8 cellular contexts compared by ENCODE assay signal in genomic region chr9:35102465-35102768, GRCh38. TPM values are rescaled to one million over a fixed set of nuclear protein-coding genes. Genes with fewer than 3 reads are reported as not detected.
DNase-seq lines count a peak whose midpoint lies in the region; ATAC-seq and TF ChIP-seq lines count a peak whose summit lies in the region.

No MANE protein-coding gene starts in this region.

- peaks cover 22 to 47% (median 43%) of the 10 kb centered on the region in 3 experiments for H3K36me3 Mint-ChIP-seq in H9 (ENCODE audit: insufficient read depth in 1 of 3, low read depth in 3 of 3)
- H3K36me3 Mint-ChIP-seq in activated T-cell treated with anti-CD3 and anti-CD28 coated beads, Interleukin-2, amount 50 U/mL, for 72 hours (ENCODE audit: insufficient read depth in 2 of 2) = peaks cover 6 to 9% of the 10 kb centered on the region in 2 donors

- no peak for ATAC-seq in activated T-cell treated with anti-CD3 and anti-CD28 coated beads, Interleukin-2, amount 50 U/mL, for 72 hours (replicated peaks in 1 of 2)
- ATAC-seq in HG02981 (IDR thresholded peaks at IDR 0.05; ENCODE audit: unreplicated experiment) = no peak

- TF ChIP-seq CTCF in H9 (conservative IDR thresholded peaks at IDR 0.05) = no peak

- H3K9me3 ChIP-seq in H9 (ENCODE audit: control insufficient read depth, low read depth, low read length) = no peaks in the 10 kb centered on the region
- no peaks in the 10 kb centered on the region for H3K9me3 ChIP-seq in iPS DF 6.9 (ENCODE audit: control insufficient read depth, insufficient read depth, low read length)

- peaks cover 12 to 19% of the 10 kb centered on the region in 2 experiments for H3K4me1 Mint-ChIP-seq in H9
- peaks cover 50% of the 10 kb centered on the region for H3K4me1 Mint-ChIP-seq in activated T-cell treated with anti-CD3 and anti-CD28 coated beads, Interleukin-2, amount 50 U/mL, for 72 hours (ENCODE audit: low read depth)

- H2BK120ac ChIP-seq in H9 (ENCODE audit: low read depth, low read length, poor library complexity, severe bottlenecking) = no peak overlapping the region

- H3K27ac ChIP-seq in H9 (ENCODE audit: insufficient read length, low read depth, low read length) (no peak overlapping the region), iPS DF 6.9 (ENCODE audit: low read length) (no peak overlapping the region)

- H4K8ac ChIP-seq in H9 (replicated peaks; ENCODE audit: insufficient read length, low read depth, low read length) = no peak overlapping the region

- peak; percentile 27 for DNase-seq in AG08396 (ENCODE audit: low spot score)
- DNase-seq in H9 = peak; percentile 35
- peak in 1 of 2 donors; percentile 13 for DNase-seq in activated T-cell treated with anti-CD3 and anti-CD28 coated beads, Interleukin-2, amount 50 U/mL, for 72 hours
- DNase-seq in iPS DF 6.9 (ENCODE audit: low read depth, low spot score) = no peak
- peak; percentile 47 for DNase-seq in stimulated activated CD8-positive, alpha-beta memory T cell treated with anti-CD3 and anti-CD28 coated beads, Interleukin-4, amount 100 ng/mL, for 48 hours
- no peak for DNase-seq in NCI-H1092 (lab: John Stamatoyannopoulos, UW)
- no peak for DNase-seq in activated gamma-delta T cell treated with Interleukin-2 at 50 U/mL for 16 hours

- no peak overlapping the region for H3K23ac ChIP-seq in H9 (ENCODE audit: insufficient read length, low read depth, low read length)

- peak overlapping the region; percentile 73 for H3K4me3 ChIP-seq in iPS DF 6.9 (ENCODE audit: low read length)

- H3K14ac ChIP-seq in H9 (ENCODE audit: insufficient read depth, low read length) = peak overlapping the region; percentile 63; the same call in 1 of the 2 replicates

- H3K79me1 ChIP-seq in H9 (ENCODE audit: insufficient read depth, low read depth, low read length, poor library complexity, severe bottlenecking) = peaks cover 9% of the 10 kb centered on the region

- H4K5ac ChIP-seq in H9 (ENCODE audit: insufficient read length, low read depth, low read length) = no peak overlapping the region

- peak overlapping the region; percentile 72 for H3K4me2 ChIP-seq in H9 (ENCODE audit: insufficient read depth, insufficient read length, low read length)

- H4K91ac ChIP-seq in H9 (ENCODE audit: insufficient read length, low read depth, low read length) = no peak overlapping the region

- no peaks in the 10 kb centered on the region; a peak in 1 of 5 replicates for H3K9me3 Mint-ChIP-seq in H9
- H3K9me3 Mint-ChIP-seq in activated T-cell treated with anti-CD3 and anti-CD28 coated beads, Interleukin-2, amount 50 U/mL, for 72 hours = no peaks in the 10 kb centered on the region

- H3K18ac ChIP-seq in H9 (ENCODE audit: insufficient read length, low read depth, low read length) = no peak overlapping the region

- H2BK5ac ChIP-seq in H9 (ENCODE audit: insufficient read length, low read length) = no peak overlapping the region

- no peaks in the 10 kb centered on the region for H3K27me3 ChIP-seq in H9 (ENCODE audit: insufficient read depth, low read length)
- H3K27me3 ChIP-seq in iPS DF 6.9 (ENCODE audit: control insufficient read depth, insufficient read depth, low read length) = no peaks in the 10 kb centered on the region

- peak overlapping the region; percentile 92 to 100 (median 100); a peak in 6 of 7 replicates for H3K27ac Mint-ChIP-seq in H9
- peak overlapping the region; percentile 73 for H3K27ac Mint-ChIP-seq in activated T-cell treated with anti-CD3 and anti-CD28 coated beads, Interleukin-2, amount 50 U/mL, for 72 hours

- H3K36me3 ChIP-seq in iPS DF 6.9 (ENCODE audit: control insufficient read depth, insufficient read depth, low read length) = peaks cover 13% of the 10 kb centered on the region

- peaks cover 5% of the 10 kb centered on the region; the same call in 1 of the 2 replicates for H3K79me2 ChIP-seq in H9 (ENCODE audit: insufficient read depth, low read length)

- no peak overlapping the region for H2BK20ac ChIP-seq in H9 (ENCODE audit: low read depth, low read length, poor library complexity, severe bottlenecking)

- H3K56ac ChIP-seq in H9 (ENCODE audit: insufficient read length, low read depth, low read length) = no peak overlapping the region

- no peak overlapping the region for H2AK5ac ChIP-seq in H9 (ENCODE audit: insufficient read length, low read length)

- no peaks in the 10 kb centered on the region for H4K20me1 ChIP-seq in H9 (ENCODE audit: control insufficient read depth, insufficient read depth, insufficient read length)

- no peak overlapping the region for H3K4ac ChIP-seq in H9 (ENCODE audit: low read depth, low read length)

- no CpG with 5 or more reads among the region's 10 CpGs for WGBS in H9 (ENCODE audit: extremely low coverage, insufficient read length, low lambda C conversion rate)
- no CpG with 5 or more reads among the region's 10 CpGs for WGBS in iPS DF 6.9 (ENCODE audit: insufficient coverage, insufficient read length)

- peak overlapping the region; percentile 74 for H3K9ac ChIP-seq in H9 (ENCODE audit: extremely low read depth, insufficient read length, low read length)

- no peak overlapping the region for H2BK12ac ChIP-seq in H9 (ENCODE audit: insufficient read length, low read depth, low read length)

- no peak overlapping the region for H2BK15ac ChIP-seq in H9 (ENCODE audit: low read depth, low read length)

- H3K4me3 Mint-ChIP-seq in H9 = peak overlapping the region; percentile 97 to 98
- H3K4me3 Mint-ChIP-seq in activated T-cell treated with anti-CD3 and anti-CD28 coated beads, Interleukin-2, amount 50 U/mL, for 72 hours = peak overlapping the region; percentile 98 to 99

- no peaks in the 10 kb centered on the region for H3K4me1 ChIP-seq in H9 (ENCODE audit: insufficient read depth, low read length)
- no peaks in the 10 kb centered on the region for H3K4me1 ChIP-seq in iPS DF 6.9 (ENCODE audit: control insufficient read depth, insufficient read depth, low read length)

- peaks cover 10% of the 10 kb centered on the region for H3K23me2 ChIP-seq in H9 (ENCODE audit: insufficient read length, low read depth, low read length, poor library complexity, severe bottlenecking)

- no peak overlapping the region for H2AFZ ChIP-seq in H9 (ENCODE audit: low read length)

- no peak overlapping the region for H3T11ph ChIP-seq in H9 (ENCODE audit: low read length)

- no peaks in the 10 kb centered on the region for H3K27me3 Mint-ChIP-seq in H9 (ENCODE audit: low read depth)
- H3K27me3 Mint-ChIP-seq in activated T-cell treated with anti-CD3 and anti-CD28 coated beads, Interleukin-2, amount 50 U/mL, for 72 hours (ENCODE audit: low read depth) = no peaks in the 10 kb centered on the region

RNA-seq across cellular contexts. Expression of gene STOML2, which starts 0.5 kb away (rescaled TPM):
- 192 and 193 TPM in 2 replicates for total RNA-seq in H9 (2021)
- 100 to 1,000 TPM; 151 to 169 TPM for total RNA-seq in activated T-cell treated with anti-CD3 and anti-CD28 coated beads, Interleukin-2, amount 50 U/mL, for 72 hours

RNA-seq across cellular contexts. Expression of gene PIGO, which starts 6.0 kb away (rescaled TPM):
- total RNA-seq in H9 (2021) = 20.3 and 23.4 TPM in 2 replicates
- total RNA-seq in activated T-cell treated with anti-CD3 and anti-CD28 coated beads, Interleukin-2, amount 50 U/mL, for 72 hours = 10 to 100 TPM; 25.6 to 27.9 TPM

RNA-seq across cellular contexts. Expression of gene ATOSB, which starts 13.2 kb away (rescaled TPM):
- 5.6 and 6.1 TPM in 2 replicates for total RNA-seq in H9 (2021)
- 10 to 100 TPM in 1 of 2 donors, 1 to 10 TPM in 1; 8.3 to 11.3 TPM for total RNA-seq in activated T-cell treated with anti-CD3 and anti-CD28 coated beads, Interleukin-2, amount 50 U/mL, for 72 hours

RNA-seq across cellular contexts. Expression of gene FANCG, which starts 22.7 kb away (rescaled TPM):
- 86.9 and 88.0 TPM in 2 replicates for total RNA-seq in H9 (2021)
- total RNA-seq in activated T-cell treated with anti-CD3 and anti-CD28 coated beads, Interleukin-2, amount 50 U/mL, for 72 hours = 100 to 1,000 TPM in 1 of 2 donors, 10 to 100 TPM in 1; 94.8 to 116 TPM

RNA-seq across cellular contexts. Expression of gene VCP, which starts 30.0 kb away (rescaled TPM):
- 407 and 409 TPM in 2 replicates for total RNA-seq in H9 (2021)
- total RNA-seq in activated T-cell treated with anti-CD3 and anti-CD28 coated beads, Interleukin-2, amount 50 U/mL, for 72 hours = 100 to 1,000 TPM; 190 to 199 TPM

Comparison
In these comparisons a context has a peak if more than half of its experiments do, and no peak if none do; other contexts are left out.
1. DNase-seq: peak in AG08396 (single experiment), H9 (single experiment) and stimulated activated CD8-positive, alpha-beta memory T cell treated with anti-CD3 and anti-CD28 coated beads, Interleukin-4, amount 100 ng/mL, for 48 hours (single experiment); none in iPS DF 6.9 (single experiment), NCI-H1092 (single experiment) and activated gamma-delta T cell treated with Interleukin-2 at 50 U/mL for 16 hours (single experiment).